Comparison of ENCODE assay signal across 27 cellular contexts in genomic region chr4:1814453-1814852, GRCh38.
"Had no signal": no experiment of that assay in that cellular context is flagged by ENCODE, and none has a peak within 500 bp of the region (broad histone marks: within the 10 kb centered on the region; RNA-seq: fewer than 3 reads in every experiment).

No MANE protein-coding gene starts in this region.

- ATAC-seq: left colon; left lung; lower lobe of right lung; natural killer cell; pancreas; psoas muscle; stimulated activated naive B cell treated with anti-CD40 and anti-IgM and Interleukin-4, amounts not matched to agents 10 μg/mL and 1 μg/mL and 100 μg/mL, for 72 hours; stimulated activated naive CD8-positive, alpha-beta T cell treated with anti-CD3 and anti-CD28 coated beads, Interleukin-15, Interleukin-2, amounts not matched to agents 100 U/mL and 50 U/mL, for 24 hours had no signal

- H3K4me3 Mint-ChIP-seq: immature natural killer cell; mesothelial cell of epicardium; naive B cell; natural killer cell; stimulated activated naive B cell treated with anti-CD40 and anti-IgM and Interleukin-4, amounts not matched to agents 10 μg/mL and 1 μg/mL and 100 μg/mL, for 72 hours had no signal

- H3K4me3 ChIP-seq: left lung, lower lobe of right lung, pancreas, psoas muscle, skin epidermis, stomach, testis, thyroid gland, transverse colon, upper lobe of left lung, vagina had no signal

- H3K4me1 Mint-ChIP-seq: immature natural killer cell, mesothelial cell of epicardium, naive B cell, natural killer cell had no signal

- H3K9me3 Mint-ChIP-seq: immature natural killer cell; mesothelial cell of epicardium; naive B cell; natural killer cell; stimulated activated naive B cell treated with anti-CD40 and anti-IgM and Interleukin-4, amounts not matched to agents 10 μg/mL and 1 μg/mL and 100 μg/mL, for 72 hours had no signal

- H3K27ac Mint-ChIP-seq: immature natural killer cell; mesothelial cell of epicardium; natural killer cell; stimulated activated naive B cell treated with anti-CD40 and anti-IgM and Interleukin-4, amounts not matched to agents 10 μg/mL and 1 μg/mL and 100 μg/mL, for 72 hours had no signal

- H3K27me3 ChIP-seq: left lung, pancreas, stomach, testis, thyroid gland, transverse colon, upper lobe of left lung, vagina had no signal

- H3K4me1 ChIP-seq: left lung, testis, thyroid gland, transverse colon, vagina had no signal

- H3K9me3 ChIP-seq: left lung, lower lobe of right lung, pancreas, psoas muscle, stomach, testis, thyroid gland, transverse colon, upper lobe of left lung, vagina had no signal

- DNase-seq: hippocampal formation; immature natural killer cell; kidney; left colon; lower lobe of right lung; mammary epithelial cell; mesendoderm; naive B cell; natural killer cell; nucleus accumbens; psoas muscle; stimulated activated CD4-positive, alpha-beta T cell treated with anti-CD3 and anti-CD28 coated beads, Interleukin-12 subunit alpha, Interleukin-12 subunit beta, amount 100 ng/mL, for 4 hours; stimulated activated CD4-positive, alpha-beta T cell treated with anti-CD3 and anti-CD28 coated beads, Interleukin-15, amount 100 ng/mL, for 24 hours; stimulated activated CD4-positive, alpha-beta T cell treated with anti-CD3 and anti-CD28 coated beads, Interleukin-2, amount 100 ng/mL, for 24 hours; stimulated activated CD4-positive, alpha-beta T cell treated with anti-CD3 and anti-CD28 coated beads, Interleukin-4, amount 100 ng/mL, for 1 hour; stimulated activated naive B cell treated with anti-CD40 and anti-IgM and Interleukin-4, amounts not matched to agents 10 μg/mL and 1 μg/mL and 100 μg/mL, for 72 hours; stimulated activated naive CD8-positive, alpha-beta T cell treated with anti-CD3 and anti-CD28 coated beads, Interleukin-15, Interleukin-2, amounts not matched to agents 100 U/mL and 50 U/mL, for 24 hours; stomach; testis; thyroid gland; transverse colon had no signal

- H3K27ac ChIP-seq: left lung, lower lobe of right lung, pancreas, psoas muscle, skin epidermis, stomach, testis, thyroid gland, transverse colon, upper lobe of left lung, vagina had no signal

- H3K27me3 Mint-ChIP-seq: naive B cell; stimulated activated naive B cell treated with anti-CD40 and anti-IgM and Interleukin-4, amounts not matched to agents 10 μg/mL and 1 μg/mL and 100 μg/mL, for 72 hours had no signal
